Comparison of ENCODE assay signal across 8 cellular contexts in genomic region chr11:123577081-123577598, GRCh38.
A peak's percentile ranks its signal among the peaks of the same experiment; 100 is the strongest.
DNase-seq lines count a peak whose midpoint lies in the region; ATAC-seq lines count a peak whose summit lies in the region.

No MANE protein-coding gene starts in this region.

- no peaks in the 10 kb centered on the region for H3K27me3 Mint-ChIP-seq in effector memory CD8-positive, alpha-beta T cell

- peak overlapping the region; percentile 6 to 30 for H3K4me3 Mint-ChIP-seq in effector memory CD8-positive, alpha-beta T cell

- peaks cover 21 to 23% of the 10 kb centered on the region in 2 donors for H3K4me1 Mint-ChIP-seq in effector memory CD8-positive, alpha-beta T cell (ENCODE audit: low read depth in 2 of 2)

- no peak overlapping the region for H3K27ac Mint-ChIP-seq in effector memory CD8-positive, alpha-beta T cell

- ATAC-seq in HG02840 (IDR thresholded peaks at IDR 0.05; ENCODE audit: low FRiP score, unreplicated experiment) = peak; percentile 60
- peak; percentile 68 for ATAC-seq in effector memory CD8-positive, alpha-beta T cell (replicated peaks)

- H3K36me3 Mint-ChIP-seq in effector memory CD8-positive, alpha-beta T cell (ENCODE audit: insufficient read depth) = no peaks in the 10 kb centered on the region

- DNase-seq in NCI-H2107 (lab: John Stamatoyannopoulos, UW) (peak; percentile 29), NCI-H2107 treated with DMSO at 0.1 percent for 48 hours (lab: John Stamatoyannopoulos, UW; ENCODE audit: unreplicated experiment) (no peak), NCI-H526 (lab: John Stamatoyannopoulos, UW) (peak; percentile 83 to 96), midbrain (lab: John Stamatoyannopoulos, UW) (peak; percentile 81)
- peak; percentile 70 for DNase-seq in activated CD8-positive, alpha-beta memory T cell treated with anti-CD3 and anti-CD28 coated beads, Interleukin-2, amount 50 U/mL, for 4 hours
- DNase-seq in effector memory CD8-positive, alpha-beta T cell = peak; percentile 36 to 67 (median 51)
- DNase-seq in stimulated activated CD8-positive, alpha-beta memory T cell treated with anti-CD3 and anti-CD28 coated beads, Interleukin-4, amount 100 ng/mL, for 48 hours = peak; percentile 89

- no peaks in the 10 kb centered on the region for H3K9me3 Mint-ChIP-seq in effector memory CD8-positive, alpha-beta T cell
